ENCODE assay signal across 8 cellular contexts in the genomic region with DNA sequence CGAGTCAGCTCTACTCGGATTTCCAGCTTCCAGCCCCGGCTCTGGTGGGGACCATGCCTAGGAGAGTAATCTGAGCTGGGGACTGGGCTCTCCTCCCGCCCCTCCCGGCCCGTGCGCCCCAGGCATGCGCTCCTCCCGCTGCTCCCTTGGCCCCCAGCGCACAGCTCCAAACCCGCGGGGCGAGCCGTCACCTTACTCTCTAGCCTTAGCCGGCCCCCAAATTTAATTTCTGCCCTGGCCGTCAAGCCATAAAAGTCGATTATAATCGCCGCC. TPM values are rescaled to one million over a fixed set of nuclear protein-coding genes. Genes with fewer than 3 reads are reported as not detected.
DNase-seq lines count a peak whose midpoint lies in the region; ATAC-seq and TF ChIP-seq lines count a peak whose summit lies in the region.

No MANE protein-coding gene starts in this region.

- DNase-seq in AG04450 (ENCODE audit: low read depth, low spot score), result no peak
- peak; percentile 4 for DNase-seq in NCI-H2029 treated with DMSO at 0.1 percent for 48 hours (lab: John Stamatoyannopoulos, UW)
- DNase-seq in central memory CD8-positive, alpha-beta T cell (ENCODE audit: low spot score in 2 of 2), result no peak
- DNase-seq in left lung, result peak in 1 of 2 donors; percentile 80
- DNase-seq in thyroid gland, result peak; percentile 6 to 25
- no peak for DNase-seq in SHP77 treated with DMSO at 0.1 percent for 48 hours (lab: John Stamatoyannopoulos, UW)
- no peak for DNase-seq in activated effector memory CD4-positive, alpha-beta T cell treated with Interleukin-2 at 50 U/mL for 16 hours

- TF ChIP-seq CTCF in AG04450 (IDR thresholded peaks at IDR 0.05; ENCODE audit: low read depth, low read length), result no peak
- no peak for TF ChIP-seq CTCF in left lung (IDR thresholded peaks at IDR 0.05)
- TF ChIP-seq CTCF in thyroid gland (IDR thresholded peaks at IDR 0.05), result no peak

- POLR2A ChIA-PET in AG04450 (lab: Yijun Ruan, JAX), result interaction anchor here (0.6 to 2.1 kb wide), 8 partner anchors 11 to 1461 kb away, joined by 3 to 15 read pairs (median 7); a partner anchor contains a TSS

- 0 to 1% methylated on average over 13 to 16 of the region's 19 CpGs for WGBS in thyroid gland, 2 donors

- H3K4me3 ChIP-seq in AG04450 (ENCODE audit: low read depth, low read length) (peak overlapping the region; percentile 77), left lung (peak overlapping the region; percentile 49 to 65), thyroid gland (replicated peaks in 1 of 3) (peak overlapping the region; percentile 19 to 48 (median 42))

- H3K27ac ChIP-seq in AG04450 (ENCODE audit: low read depth, low read length) (peak overlapping the region; percentile 96), left lung (peak overlapping the region in 1 of 2 donors; percentile 51), thyroid gland (no peak overlapping the region)

- no peaks in the 10 kb centered on the region; the same call in 1 of the 2 replicates for H3K9me3 ChIP-seq in AG04450 (ENCODE audit: control insufficient read depth, insufficient read depth, low read length)
- H3K9me3 ChIP-seq in left lung, result no peaks in the 10 kb centered on the region
- no peaks in the 10 kb centered on the region for H3K9me3 ChIP-seq in thyroid gland

- peaks cover 5 to 25% of the 10 kb centered on the region in 2 donors for H3K4me1 ChIP-seq in left lung
- H3K4me1 ChIP-seq in thyroid gland, result peaks cover 15 to 18% of the 10 kb centered on the region in 2 donors

- CTCF ChIA-PET in AG04450 (lab: Charles Lee), result interaction anchor here (0.6 to 3.0 kb wide), 4 partner anchors 11 to 1482 kb away, joined by 3 to 16 read pairs (median 6); no protein-coding TSS in a partner anchor

- intact Hi-C loops in left lung (cut with DNase I), result no loop called here
- intact Hi-C loops in thyroid gland (cut with DNase I), result no loop called here

- H3K27me3 Mint-ChIP-seq in central memory CD8-positive, alpha-beta T cell, result peaks cover 36% of the 10 kb centered on the region

- no peak overlapping the region for H3K27ac Mint-ChIP-seq in central memory CD8-positive, alpha-beta T cell (ENCODE audit: low read depth)

- H3K36me3 ChIP-seq in left lung, result no peaks in the 10 kb centered on the region
- no peaks in the 10 kb centered on the region for H3K36me3 ChIP-seq in thyroid gland

- no peaks in the 10 kb centered on the region for H3K27me3 ChIP-seq in AG04450 (ENCODE audit: control insufficient read depth, insufficient read depth, low read length)
- H3K27me3 ChIP-seq in left lung, result peaks cover 0 to 56% of the 10 kb centered on the region in 2 donors
- no peaks in the 10 kb centered on the region for H3K27me3 ChIP-seq in thyroid gland

- no peaks in the 10 kb centered on the region for H3K36me3 Mint-ChIP-seq in central memory CD8-positive, alpha-beta T cell (ENCODE audit: insufficient read depth)

- H3K4me3 Mint-ChIP-seq in central memory CD8-positive, alpha-beta T cell, result peak overlapping the region; percentile 79

- H3K9me3 Mint-ChIP-seq in central memory CD8-positive, alpha-beta T cell, result no peaks in the 10 kb centered on the region

- ATAC-seq in GM19035 (IDR thresholded peaks at IDR 0.05; ENCODE audit: unreplicated experiment) (peak; percentile 36), left lung (peak; percentile 76)
- peak; percentile 16 for ATAC-seq in central memory CD8-positive, alpha-beta T cell (replicated peaks; ENCODE audit: extremely low read depth, poor library complexity, severe bottlenecking)

- H3K4me1 Mint-ChIP-seq in central memory CD8-positive, alpha-beta T cell, result peaks cover 13% of the 10 kb centered on the region

- no peak for TF ChIP-seq POLR2A in thyroid gland (IDR thresholded peaks at IDR 0.05)

RNA-seq across cellular contexts. Expression of a gene that starts 41.7 kb away (rescaled TPM):
- polyA plus RNA-seq in AG04450 (2011; rRNA removed), result 13.7 and 15.6 TPM in 2 replicates
- polyA minus RNA-seq in AG04450 (2011; rRNA and poly(A)+ RNA removed), result 10.2 and 16.6 TPM in 2 replicates
- 10 to 100 TPM; 16.4 to 20.1 TPM for total RNA-seq in left lung
- 10 to 100 TPM; 32.3 to 96.3 (median 43.8) TPM for total RNA-seq in thyroid gland

Comparison
In these comparisons a context has a peak if more than half of its experiments do, and no peak if none do; other contexts are left out.
1. DNase-seq: peak in NCI-H2029 treated with DMSO at 0.1 percent for 48 hours (single experiment) and thyroid gland (2 of 2); none in AG04450 (single experiment), central memory CD8-positive, alpha-beta T cell (0 of 2), SHP77 treated with DMSO at 0.1 percent for 48 hours (single experiment) and activated effector memory CD4-positive, alpha-beta T cell treated with Interleukin-2 at 50 U/mL for 16 hours (single experiment).
2. ATAC-seq: peak in every context shown above with its lines; median percentile 76 in left lung; 36 in GM19035; 16 in central memory CD8-positive, alpha-beta T cell.
3. Peak in every context shown above with its lines, with median percentiles within 50 percentile points of each other: H3K4me3 ChIP-seq.